3 cellular contexts compared by ENCODE assay signal in genomic region chr2:147829106-147829505, GRCh38.
TF ChIP-seq lines count a peak whose summit lies in the region.

No MANE protein-coding gene starts in this region.

TF ChIP-seq in SK-N-SH treated with all-trans-retinoic acid at 6 μM for 48 hours, 23 proteins besides CTCF, POLR2A, EP300 and RAD21:
- TF ChIP-seq TCF4 (CRISPR knock-in tag; IDR thresholded peaks at IDR 0.05; ENCODE audit: borderline replicate concordance) = no peak
- no peak for TF ChIP-seq TSHZ2 (CRISPR knock-in tag; IDR thresholded peaks at IDR 0.05)
- TF ChIP-seq PPARA (CRISPR knock-in tag; IDR thresholded peaks at IDR 0.05; ENCODE audit: borderline replicate concordance) = no peak
- TF ChIP-seq SNAI2 (CRISPR knock-in tag; IDR thresholded peaks at IDR 0.05) = no peak
- TF ChIP-seq BACH2 (CRISPR knock-in tag; IDR thresholded peaks at IDR 0.05; ENCODE audit: borderline replicate concordance) = no peak
- no peak for TF ChIP-seq CSDC2 (CRISPR knock-in tag; IDR thresholded peaks at IDR 0.05)
- TF ChIP-seq ISL1 (CRISPR knock-in tag; IDR thresholded peaks at IDR 0.05) = no peak
- TF ChIP-seq ESRRG (CRISPR knock-in tag; IDR thresholded peaks at IDR 0.05) = no peak
- no peak for TF ChIP-seq ZFP30 (CRISPR knock-in tag; IDR thresholded peaks at IDR 0.05)
- no peak for TF ChIP-seq ZNF70 (CRISPR knock-in tag; IDR thresholded peaks at IDR 0.05)

TF ChIP-seq in SK-N-SH, 30 proteins besides CTCF, POLR2A, EP300 and RAD21:
- TF ChIP-seq MEF2A (IDR thresholded peaks at IDR 0.05; ENCODE audit: borderline replicate concordance, low read depth) (no peak), TEAD4 (IDR thresholded peaks at IDR 0.05; ENCODE audit: borderline replicate concordance, insufficient read depth) (no peak), EZH2phosphoT487 (IDR thresholded peaks at IDR 0.05; ENCODE audit: borderline replicate concordance, low read depth) (no peak), RXRA (IDR thresholded peaks at IDR 0.05; ENCODE audit: borderline replicate concordance, low read depth) (no peak)
TF ChIP-seq in SK-N-SH: peak in this region for 0.

TF ChIP-seq in H1, 55 proteins besides CTCF, POLR2A, EP300 and RAD21:
- peak; percentile 56 for TF ChIP-seq MAFK (IDR thresholded peaks at IDR 0.05; ENCODE audit: low read depth, low read length)
- TF ChIP-seq EZH2 (IDR thresholded peaks at IDR 0.05; ENCODE audit: low read depth, low read length, severe bottlenecking) = no peak
TF ChIP-seq in H1: peak in this region for 1.
